Comparison of ENCODE assay signal across 9 cellular contexts in the genomic region with DNA sequence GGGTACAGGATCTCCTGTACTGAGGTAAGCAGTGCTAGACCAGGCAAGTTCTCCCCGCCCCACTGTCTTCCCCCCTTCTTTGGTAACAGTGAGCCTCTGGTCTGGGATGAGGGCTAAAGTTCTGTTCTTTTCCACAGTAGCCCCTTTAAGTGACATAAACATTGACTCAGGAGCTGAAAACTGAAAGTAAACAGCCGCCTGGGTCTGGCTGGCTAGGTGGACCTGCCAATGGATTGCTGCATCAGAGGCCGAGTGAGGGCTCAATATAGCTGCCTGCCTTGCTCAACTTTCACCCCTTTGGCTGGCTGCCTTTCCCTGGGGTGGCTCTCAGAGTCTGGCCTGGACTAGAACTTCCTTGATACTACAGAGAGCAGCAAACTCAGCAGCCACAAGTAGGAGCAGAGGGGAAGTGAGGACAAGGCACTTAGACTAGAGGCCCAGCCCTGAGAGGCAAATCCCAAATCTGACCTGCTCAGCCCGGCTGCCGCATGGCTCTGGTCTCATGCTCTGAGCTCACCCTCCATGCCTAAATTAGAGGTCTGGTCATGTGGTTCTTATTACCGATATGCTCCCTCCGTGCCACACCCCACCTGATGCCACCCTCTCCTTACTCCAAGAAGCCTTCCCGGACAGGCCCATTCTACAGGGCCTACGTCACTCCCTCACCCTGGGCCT. TPM values are rescaled to one million over a fixed set of nuclear protein-coding genes. Genes with fewer than 3 reads are reported as not detected.
DNase-seq lines count a peak whose midpoint lies in the region; ATAC-seq, FAIRE-seq and TF ChIP-seq lines count a peak whose summit lies in the region.
"Had no signal": no experiment of that assay in that cellular context is flagged by ENCODE, and none has a peak within 500 bp of the region (broad histone marks: within the 10 kb centered on the region; RNA-seq: fewer than 3 reads in every experiment).

No MANE protein-coding gene starts in this region.

- no peak for TF ChIP-seq EP300 in suprapubic skin (IDR thresholded peaks at IDR 0.05)

- peaks cover 26 to 32% (median 26%) of the 10 kb centered on the region in 3 donors for H3K4me1 Mint-ChIP-seq in IgD-negative memory B cell

- peak; percentile 76 for DNase-seq in astrocyte of the hippocampus (ENCODE audit: low read depth, low spot score)
- DNase-seq in left lobe of liver (ENCODE audit: low spot score), result peak; percentile 97
- peak; percentile 91 to 93 for DNase-seq in suprapubic skin (ENCODE audit: low spot score in 2 of 2)
- no peak for DNase-seq in Karpas-422
- DNase-seq in HTR-8/SVneo (ENCODE audit: insufficient read length, low spot score), result no peak

- H3K9me3 ChIP-seq in suprapubic skin (no peaks in the 10 kb centered on the region), Karpas-422 (ENCODE audit: low read length) (no peaks in the 10 kb centered on the region)

- H3K27me3 ChIP-seq in suprapubic skin (no peaks in the 10 kb centered on the region), Karpas-422 (ENCODE audit: low read length) (no peaks in the 10 kb centered on the region)

- H2AFZ ChIP-seq in Karpas-422 (ENCODE audit: low read length), result no peak overlapping the region

- no peak overlapping the region for H3K9ac ChIP-seq in Karpas-422 (ENCODE audit: low read length)

- H3K4me3 Mint-ChIP-seq in IgD-negative memory B cell, result no peak overlapping the region

- H4K20me1 ChIP-seq in Karpas-422 (ENCODE audit: insufficient read depth, low read depth, low read length), result peaks cover 21% of the 10 kb centered on the region

- ATAC-seq in left lobe of liver, result peak; percentile 87
- no peak for ATAC-seq in GM21737 (IDR thresholded peaks at IDR 0.05; ENCODE audit: unreplicated experiment)
- ATAC-seq in HG03342 (IDR thresholded peaks at IDR 0.05; ENCODE audit: unreplicated experiment), result no peak

- no peak overlapping the region for H3K4me2 ChIP-seq in Karpas-422 (ENCODE audit: low read depth, low read length, poor library complexity, severe bottlenecking)

- no peaks in the 10 kb centered on the region for H3K9me3 Mint-ChIP-seq in IgD-negative memory B cell

- peaks cover 13% of the 10 kb centered on the region for H3K36me3 Mint-ChIP-seq in IgD-negative memory B cell

- no peaks in the 10 kb centered on the region for H3K27me3 Mint-ChIP-seq in IgD-negative memory B cell

- H3K79me2 ChIP-seq in Karpas-422 (ENCODE audit: low read length), result no peaks in the 10 kb centered on the region

- no peak overlapping the region for H3K4me3 ChIP-seq in suprapubic skin
- no peak overlapping the region for H3K4me3 ChIP-seq in Karpas-422 (ENCODE audit: low read length)

- no peak for TF ChIP-seq POLR2A in suprapubic skin (IDR thresholded peaks at IDR 0.05)

- 56% methylated on average over 9 of the region's 9 CpGs for WGBS in suprapubic skin

- peaks cover 10% of the 10 kb centered on the region for H3K36me3 ChIP-seq in suprapubic skin
- peaks cover 23% of the 10 kb centered on the region; the same call in 1 of the 2 replicates for H3K36me3 ChIP-seq in Karpas-422 (ENCODE audit: insufficient read depth, low read length)

- H3K9me2 ChIP-seq in Karpas-422 (replicated peaks; ENCODE audit: insufficient read depth, low read length), result no peaks in the 10 kb centered on the region

- peak overlapping the region; percentile 80 for H3K27ac ChIP-seq in suprapubic skin
- H3K27ac ChIP-seq in Karpas-422 (ENCODE audit: low read length), result no peak overlapping the region

- peak overlapping the region; percentile 19 to 40 (median 39) for H3K27ac Mint-ChIP-seq in IgD-negative memory B cell

- TF ChIP-seq CTCF in suprapubic skin (IDR thresholded peaks at IDR 0.05), result no peak

- no peak for FAIRE-seq in HTR-8/SVneo (lab: Jason Lieb, UNC)
- FAIRE-seq: H54 had no signal

- H3K4me1 ChIP-seq in suprapubic skin (peaks cover 34% of the 10 kb centered on the region), Karpas-422 (ENCODE audit: low read length) (peaks cover 34% of the 10 kb centered on the region)

RNA-seq across cellular contexts. Expression of a gene that starts 9.6 kb away (rescaled TPM):
- polyA plus RNA-seq in IgD-negative memory B cell, result 0.19 TPM
- 0.58 TPM for total RNA-seq in left lobe of liver
- total RNA-seq in suprapubic skin, result 1 to 10 TPM; 2.3 to 6.6 (median 3.9) TPM
- total RNA-seq in Karpas-422 (2014; rRNA removed; shearing (Covaris generic); ENCODE audit: low replicate concordance), result 3.0 and 4.0 TPM in 2 replicates

RNA-seq across cellular contexts. Expression of a gene that starts 35.8 kb away (rescaled TPM):
- polyA plus RNA-seq in IgD-negative memory B cell, result 1,475 TPM
- total RNA-seq in left lobe of liver (6.1 TPM), suprapubic skin (10 to 100 TPM in 2 of 4 donors, 1 to 10 TPM in 2; 9.8 to 27.3 (median 12.9) TPM)
- total RNA-seq in Karpas-422 (2014; rRNA removed; shearing (Covaris generic); ENCODE audit: low replicate concordance), result 189 and 274 TPM in 2 replicates

Comparison
In these comparisons a context has a peak if more than half of its experiments do, and no peak if none do; other contexts are left out.
1. DNase-seq: peak in astrocyte of the hippocampus (single experiment), left lobe of liver (single experiment) and suprapubic skin (2 of 2); none in Karpas-422 (single experiment) and HTR-8/SVneo (single experiment).